10 cellular contexts compared by ENCODE assay signal in the genomic region with DNA sequence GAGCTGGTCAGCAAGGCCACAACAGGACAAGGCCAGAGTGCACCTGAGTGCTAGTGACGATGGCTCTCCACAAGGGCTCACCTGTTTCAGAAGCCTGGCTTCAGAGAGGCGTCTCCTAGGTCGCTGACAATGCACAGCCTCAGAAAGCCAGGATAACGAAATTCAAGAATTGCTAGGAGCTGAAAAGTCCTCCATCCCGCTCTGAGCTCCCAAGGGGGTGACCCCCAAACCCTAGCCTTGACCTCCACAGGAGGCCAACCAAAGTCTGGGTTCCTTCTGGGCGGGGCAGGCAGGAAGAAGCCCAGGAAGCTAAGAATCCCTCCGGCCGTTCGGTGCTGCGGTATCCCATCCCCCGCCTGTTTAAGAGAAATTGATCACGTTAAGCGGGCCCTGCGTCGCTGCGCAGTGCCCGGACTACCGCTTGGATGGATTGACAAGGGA. TPM values are rescaled to one million over a fixed set of nuclear protein-coding genes. Genes with fewer than 3 reads are reported as not detected.
A peak's percentile ranks its signal among the peaks of the same experiment; 100 is the strongest.
DNase-seq lines count a peak whose midpoint lies in the region; ATAC-seq and TF ChIP-seq lines count a peak whose summit lies in the region.
"Had no signal": no experiment of that assay in that cellular context is flagged by ENCODE, and none has a peak within 500 bp of the region (broad histone marks: within the 10 kb centered on the region; RNA-seq: fewer than 3 reads in every experiment).

No MANE protein-coding gene starts in this region.

- no peak for TF ChIP-seq CTCF in gastroesophageal sphincter (IDR thresholded peaks at IDR 0.05)
- TF ChIP-seq CTCF in progenitor cell of endocrine pancreas (IDR thresholded peaks at IDR 0.05; ENCODE audit: unreplicated experiment): no peak
- TF ChIP-seq CTCF in foreskin fibroblast (IDR thresholded peaks at IDR 0.05; ENCODE audit: low read depth, low read length): no peak

- peaks cover 78% of the 10 kb centered on the region for H3K27me3 Mint-ChIP-seq in activated T-cell treated with anti-CD3 and anti-CD28 coated beads, Interleukin-2, amount 50 U/mL, for 72 hours (ENCODE audit: low read depth)
- H3K27me3 Mint-ChIP-seq in progenitor cell of endocrine pancreas: peaks cover 77% of the 10 kb centered on the region

- H3K36me3 ChIP-seq in GM23248 (ENCODE audit: low read depth): no peaks in the 10 kb centered on the region
- no peaks in the 10 kb centered on the region for H3K36me3 ChIP-seq in gastroesophageal sphincter
- H3K36me3 ChIP-seq: prostate gland had no signal

- no peak for TF ChIP-seq POLR2A in gastroesophageal sphincter (IDR thresholded peaks at IDR 0.05)

- no peak for ATAC-seq in activated T-cell treated with anti-CD3 and anti-CD28 coated beads, Interleukin-2, amount 50 U/mL, for 72 hours (replicated peaks in 1 of 2)
- ATAC-seq in gastroesophageal sphincter: no peak
- ATAC-seq in GM21825 (IDR thresholded peaks at IDR 0.05; ENCODE audit: unreplicated experiment): no peak
- no peak for ATAC-seq in HG03565 (IDR thresholded peaks at IDR 0.05; ENCODE audit: unreplicated experiment)
- ATAC-seq in GM21717 (IDR thresholded peaks at IDR 0.05; ENCODE audit: unreplicated experiment): no peak

- 27 to 30% methylated on average over 17 to 18 of the region's 18 CpGs for WGBS in GM23248 (ENCODE audit: low coverage in 1 of 2, low lambda C conversion rate in 2 of 2, missing lambda C conversion rate in 2 of 2), 2 experiments
- 60 to 81% methylated on average over 1 to 5 of the region's 18 CpGs for WGBS in gastroesophageal sphincter (ENCODE audit: low coverage in 1 of 2), 2 donors

- peak overlapping the region; percentile 89 to 96 for H3K4me3 Mint-ChIP-seq in activated T-cell treated with anti-CD3 and anti-CD28 coated beads, Interleukin-2, amount 50 U/mL, for 72 hours
- peak overlapping the region; percentile 68 for H3K4me3 Mint-ChIP-seq in progenitor cell of endocrine pancreas (ENCODE audit: low read depth)

- H3K27ac Mint-ChIP-seq in activated T-cell treated with anti-CD3 and anti-CD28 coated beads, Interleukin-2, amount 50 U/mL, for 72 hours: no peak overlapping the region
- H3K27ac Mint-ChIP-seq in progenitor cell of endocrine pancreas: no peak overlapping the region

- in situ Hi-C loops in GM23248 (cut with MboI): loop anchor here (10.0 kb wide), 1 partner anchor 616 kb away; no protein-coding TSS in a partner anchor

- no peaks in the 10 kb centered on the region for H3K36me3 Mint-ChIP-seq in activated T-cell treated with anti-CD3 and anti-CD28 coated beads, Interleukin-2, amount 50 U/mL, for 72 hours (ENCODE audit: insufficient read depth in 2 of 2)
- no peaks in the 10 kb centered on the region for H3K36me3 Mint-ChIP-seq in progenitor cell of endocrine pancreas (ENCODE audit: insufficient read depth)

- no peaks in the 10 kb centered on the region for H3K9me3 Mint-ChIP-seq in activated T-cell treated with anti-CD3 and anti-CD28 coated beads, Interleukin-2, amount 50 U/mL, for 72 hours
- H3K9me3 Mint-ChIP-seq in progenitor cell of endocrine pancreas (ENCODE audit: low read depth): no peaks in the 10 kb centered on the region

- no peaks in the 10 kb centered on the region for H3K9me2 ChIP-seq in GM23248 (ENCODE audit: insufficient read depth)

- H3K79me2 ChIP-seq in GM23248 (ENCODE audit: insufficient read depth): peaks cover 21% of the 10 kb centered on the region

- H3K4me3 ChIP-seq in GM23248 (peak overlapping the region; percentile 91), gastroesophageal sphincter (peak overlapping the region in 1 of 2 donors; percentile 55), foreskin fibroblast (ENCODE audit: low read depth in 1 of 2, low read length in 2 of 2) (no peak overlapping the region)

- peaks cover 52% of the 10 kb centered on the region for H3K4me1 Mint-ChIP-seq in activated T-cell treated with anti-CD3 and anti-CD28 coated beads, Interleukin-2, amount 50 U/mL, for 72 hours (ENCODE audit: low read depth)
- H3K4me1 Mint-ChIP-seq in progenitor cell of endocrine pancreas (ENCODE audit: low read depth): peaks cover 32% of the 10 kb centered on the region

- H4K20me1 ChIP-seq in GM23248 (ENCODE audit: insufficient read depth): no peaks in the 10 kb centered on the region

- H3K9me3 ChIP-seq in GM23248 (ENCODE audit: low read depth): no peaks in the 10 kb centered on the region
- no peaks in the 10 kb centered on the region for H3K9me3 ChIP-seq in gastroesophageal sphincter
- H3K9me3 ChIP-seq: prostate gland had no signal

- peak overlapping the region; percentile 99 for H3K4me2 ChIP-seq in GM23248 (ENCODE audit: unreplicated experiment)

- TF ChIP-seq EP300 in gastroesophageal sphincter (IDR thresholded peaks at IDR 0.05): no peak

- peak overlapping the region; percentile 60; the same call in 1 of the 2 replicates for H3K9ac ChIP-seq in GM23248

- DNase-seq in GM23248 (no peak), progenitor cell of endocrine pancreas (ENCODE audit: low spot score, unreplicated experiment) (no peak), foreskin fibroblast (no peak)
- no peak for DNase-seq in activated T-cell treated with anti-CD3 and anti-CD28 coated beads, Interleukin-2, amount 50 U/mL, for 72 hours

- H3K4me1 ChIP-seq in GM23248 (ENCODE audit: insufficient read depth) (peaks cover 4% of the 10 kb centered on the region), gastroesophageal sphincter (peaks cover 0 to 66% (median 13%) of the 10 kb centered on the region in 3 donors)
- H3K4me1 ChIP-seq: prostate gland had no signal

- H2AFZ ChIP-seq in GM23248: peak overlapping the region; percentile 94

- peaks cover 9% of the 10 kb centered on the region; the same call in 1 of the 2 replicates for H3F3A ChIP-seq in GM23248 (ENCODE audit: insufficient read depth)

- H3K27me3 ChIP-seq in GM23248 (replicated peaks; ENCODE audit: insufficient read depth): no peaks in the 10 kb centered on the region
- peaks cover 28% of the 10 kb centered on the region for H3K27me3 ChIP-seq in gastroesophageal sphincter

- no peak overlapping the region for H3K27ac ChIP-seq in GM23248
- peak overlapping the region in 3 of 4 donors; percentile 89 to 97 (median 93) for H3K27ac ChIP-seq in gastroesophageal sphincter
- H3K27ac ChIP-seq: prostate gland had no signal

RNA-seq across cellular contexts. Expression of gene OSR1, which starts 2.5 kb away (rescaled TPM):
- 9.1 and 16.9 TPM in 2 replicates for total RNA-seq in GM23248 (2014; rRNA removed; shearing (Covaris generic))
- 21.1 and 22.7 TPM in 2 replicates for polyA plus RNA-seq in GM23248 (2016; fragmentation: Nextera tagmentation; extraction: Ambion mirVana)
- total RNA-seq in activated T-cell treated with anti-CD3 and anti-CD28 coated beads, Interleukin-2, amount 50 U/mL, for 72 hours: not detected
- 10 to 100 TPM; 30.7 to 75.0 (median 50.7) TPM for total RNA-seq in gastroesophageal sphincter
- 10.3 and 10.7 TPM in 2 replicates for total RNA-seq in progenitor cell of endocrine pancreas
- total RNA-seq: T-helper 1 cell treated with Interleukin-12 subunit alpha and Interleukin-12 subunit beta and Interleukin-4 antibody, amounts not matched to agents 30 ng/mL and 1 ng/mL, for 36 hours had no signal
